8 cellular contexts compared by ENCODE assay signal in the genomic region with DNA sequence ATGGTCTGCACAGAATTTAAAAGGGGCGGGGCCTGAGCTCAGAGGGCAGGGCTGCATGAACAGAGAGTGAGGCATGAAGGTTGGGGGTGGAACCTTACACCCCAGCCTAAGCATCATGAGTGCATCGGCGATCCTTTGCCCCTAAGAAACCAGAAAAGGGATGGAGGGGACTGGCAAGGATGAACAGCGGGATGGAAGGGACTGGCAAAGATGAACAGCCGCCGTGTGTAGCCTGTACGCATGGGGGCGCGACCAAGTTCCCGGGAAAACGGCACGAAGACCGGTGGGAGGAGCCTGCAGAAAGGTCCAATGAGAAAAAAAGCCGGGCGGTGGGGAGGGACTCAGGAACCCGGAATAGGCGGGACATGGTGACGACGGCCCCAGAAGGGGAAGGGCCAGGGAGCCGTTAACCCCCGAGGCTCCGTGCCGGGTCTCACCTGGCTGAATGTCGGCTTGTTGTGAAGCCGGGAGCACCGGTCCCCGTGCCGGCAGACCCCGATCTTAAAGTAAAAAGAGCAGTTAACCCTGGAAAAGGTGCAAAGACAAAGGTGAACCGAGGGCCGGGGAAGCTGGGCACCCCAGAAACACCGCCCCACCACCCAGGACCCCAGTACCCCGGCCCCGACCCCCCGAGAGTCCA. TPM values are rescaled to one million over a fixed set of nuclear protein-coding genes. Genes with fewer than 3 reads are reported as not detected.
DNase-seq lines count a peak whose midpoint lies in the region; ATAC-seq and TF ChIP-seq lines count a peak whose summit lies in the region.

No MANE protein-coding gene starts in this region.

- no peaks in the 10 kb centered on the region for H4K20me1 ChIP-seq in Loucy (ENCODE audit: insufficient read depth, low read length, poor library complexity, severe bottlenecking)

- H3K4me3 ChIP-seq in CD8-positive, alpha-beta T cell (ENCODE audit: low read depth, low read length): peak overlapping the region; percentile 94
- H3K4me3 ChIP-seq in Loucy (ENCODE audit: low read length, poor library complexity, severe bottlenecking): peak overlapping the region; percentile 85
- peak overlapping the region; percentile 73 for H3K4me3 ChIP-seq in fibroblast of mammary gland (ENCODE audit: control insufficient read depth, low read depth, low read length)

- H3K4me1 Mint-ChIP-seq in CD8-positive, alpha-beta T cell (ENCODE audit: low read depth): peaks cover 63% of the 10 kb centered on the region
- peaks cover 43% of the 10 kb centered on the region for H3K4me1 Mint-ChIP-seq in activated T-helper 2 cell treated with anti-CD3 and anti-CD28 coated beads, Interferon-gamma antibody, Interleukin-2, Interleukin-4, amounts not matched to agents 10 μg/mL and 5 μg/mL and 100 μg/mL, durations not matched to agents 14 hours and 24 hours and 36 hours (ENCODE audit: low read depth)
- H3K4me1 Mint-ChIP-seq in natural killer cell: peaks cover 48 to 69% of the 10 kb centered on the region in 2 donors

- CTCF ChIA-PET in CD8-positive, alpha-beta T cell (lab: Charles Lee): interaction anchor here (1.1 kb wide), 1 partner anchor 10 kb away, joined by 4 read pairs; no protein-coding TSS in a partner anchor
- CTCF ChIA-PET in RWPE1 (lab: Yijun Ruan, JAX): interaction anchor here (0.6 kb wide), 1 partner anchor 50 kb away, joined by 3 read pairs; no protein-coding TSS in a partner anchor

- H3K4me2 ChIP-seq in Loucy (ENCODE audit: low read depth, low read length, poor library complexity, severe bottlenecking): peak overlapping the region; percentile 72

- H3K27ac ChIP-seq in CD8-positive, alpha-beta T cell (ENCODE audit: low read depth, low read length): peak overlapping the region; percentile 95
- peak overlapping the region; percentile 98 for H3K27ac ChIP-seq in RWPE1

- H3K36me3 Mint-ChIP-seq in CD8-positive, alpha-beta T cell: peaks cover 21% of the 10 kb centered on the region
- H3K36me3 Mint-ChIP-seq in activated T-helper 2 cell treated with anti-CD3 and anti-CD28 coated beads, Interferon-gamma antibody, Interleukin-2, Interleukin-4, amounts not matched to agents 10 μg/mL and 5 μg/mL and 100 μg/mL, durations not matched to agents 14 hours and 24 hours and 36 hours (ENCODE audit: low read depth): peaks cover 23% of the 10 kb centered on the region
- H3K36me3 Mint-ChIP-seq in natural killer cell: no peaks in the 10 kb centered on the region

- no peaks in the 10 kb centered on the region for H3K27me3 Mint-ChIP-seq in CD8-positive, alpha-beta T cell (ENCODE audit: low read depth)
- no peaks in the 10 kb centered on the region for H3K27me3 Mint-ChIP-seq in activated T-helper 2 cell treated with anti-CD3 and anti-CD28 coated beads, Interferon-gamma antibody, Interleukin-2, Interleukin-4, amounts not matched to agents 10 μg/mL and 5 μg/mL and 100 μg/mL, durations not matched to agents 14 hours and 24 hours and 36 hours (ENCODE audit: low read depth)
- no peaks in the 10 kb centered on the region for H3K27me3 Mint-ChIP-seq in natural killer cell (ENCODE audit: low read depth in 2 of 2)

- peak overlapping the region; percentile 100 for H3K27ac Mint-ChIP-seq in CD8-positive, alpha-beta T cell
- H3K27ac Mint-ChIP-seq in activated T-helper 2 cell treated with anti-CD3 and anti-CD28 coated beads, Interferon-gamma antibody, Interleukin-2, Interleukin-4, amounts not matched to agents 10 μg/mL and 5 μg/mL and 100 μg/mL, durations not matched to agents 14 hours and 24 hours and 36 hours: peak overlapping the region; percentile 99
- peak overlapping the region; percentile 96 to 99 for H3K27ac Mint-ChIP-seq in natural killer cell

- H2AFZ ChIP-seq in Loucy (ENCODE audit: low read length): peak overlapping the region; percentile 69

- no peaks in the 10 kb centered on the region for H3K27me3 ChIP-seq in CD8-positive, alpha-beta T cell (ENCODE audit: insufficient read depth, low read length)
- H3K27me3 ChIP-seq in Loucy (ENCODE audit: insufficient read depth, low read length, poor library complexity, severe bottlenecking): no peaks in the 10 kb centered on the region

- H3F3A ChIP-seq in Loucy (ENCODE audit: low read depth): no peaks in the 10 kb centered on the region

- POLR2A ChIA-PET in CD8-positive, alpha-beta T cell (lab: Charles Lee): interaction anchor here (0.9 to 2.6 kb wide), 8 partner anchors 8 to 97 kb away, joined by 3 to 14 read pairs (median 5); a partner anchor contains a TSS
- POLR2A ChIA-PET in RWPE1 (lab: Yijun Ruan, JAX; ENCODE audit: low non-redundant PET): interaction anchor here (0.6 kb wide), 2 partner anchors 78 to 127 kb away, joined by 4 read pairs; a partner anchor contains a TSS

- H3K79me2 ChIP-seq in Loucy (ENCODE audit: insufficient read depth, low read length): peaks cover 18% of the 10 kb centered on the region

- H3K4me3 Mint-ChIP-seq in CD8-positive, alpha-beta T cell: peak overlapping the region; percentile 96
- H3K4me3 Mint-ChIP-seq in activated T-helper 2 cell treated with anti-CD3 and anti-CD28 coated beads, Interferon-gamma antibody, Interleukin-2, Interleukin-4, amounts not matched to agents 10 μg/mL and 5 μg/mL and 100 μg/mL, durations not matched to agents 14 hours and 24 hours and 36 hours (ENCODE audit: low read depth): peak overlapping the region; percentile 95
- H3K4me3 Mint-ChIP-seq in natural killer cell: peak overlapping the region; percentile 99

- H3K9me3 Mint-ChIP-seq in CD8-positive, alpha-beta T cell: no peaks in the 10 kb centered on the region
- no peaks in the 10 kb centered on the region for H3K9me3 Mint-ChIP-seq in activated T-helper 2 cell treated with anti-CD3 and anti-CD28 coated beads, Interferon-gamma antibody, Interleukin-2, Interleukin-4, amounts not matched to agents 10 μg/mL and 5 μg/mL and 100 μg/mL, durations not matched to agents 14 hours and 24 hours and 36 hours
- H3K9me3 Mint-ChIP-seq in natural killer cell: no peaks in the 10 kb centered on the region

- peak; percentile 59 for ATAC-seq in CD8-positive, alpha-beta T cell
- peak; percentile 31 for ATAC-seq in GM21526 (IDR thresholded peaks at IDR 0.05; ENCODE audit: low FRiP score, unreplicated experiment)
- peak; percentile 60 to 78 (median 62) for ATAC-seq in natural killer cell

- peaks cover 60% of the 10 kb centered on the region for H3K4me1 ChIP-seq in CD8-positive, alpha-beta T cell (ENCODE audit: insufficient read depth, low read length)
- peaks cover 25% of the 10 kb centered on the region for H3K4me1 ChIP-seq in Loucy (ENCODE audit: insufficient read depth, low read length, poor library complexity, severe bottlenecking)

- TF ChIP-seq CTCF in CD8-positive, alpha-beta T cell (IDR thresholded peaks at IDR 0.05): no peak
- peak; percentile 48 for TF ChIP-seq CTCF in Loucy (conservative IDR thresholded peaks at IDR 0.05; ENCODE audit: low read length)
- peak; percentile 33 for TF ChIP-seq CTCF in RWPE1 (conservative IDR thresholded peaks at IDR 0.05; ENCODE audit: low read depth)
- peak; percentile 23 for TF ChIP-seq CTCF in fibroblast of mammary gland (conservative IDR thresholded peaks at IDR 0.05; ENCODE audit: control insufficient read depth, insufficient read depth, low read depth, low read length)
- TF ChIP-seq CTCF in natural killer cell (IDR thresholded peaks at IDR 0.05): no peak

- H3K36me3 ChIP-seq in CD8-positive, alpha-beta T cell (ENCODE audit: insufficient read depth, low read length): no peaks in the 10 kb centered on the region
- H3K36me3 ChIP-seq in Loucy (ENCODE audit: insufficient read depth, low read length): no peaks in the 10 kb centered on the region

- H3K9me2 ChIP-seq in Loucy (replicated peaks; ENCODE audit: low read depth, low read length): no peaks in the 10 kb centered on the region

- DNase-seq in CD8-positive, alpha-beta T cell: peak; percentile 83 to 96 (median 92)
- peak; percentile 92 for DNase-seq in RWPE1 (ENCODE audit: low spot score)
- DNase-seq in activated T-helper 2 cell treated with anti-CD3 and anti-CD28 coated beads, Interferon-gamma antibody, Interleukin-2, Interleukin-4, amounts not matched to agents 10 μg/mL and 5 μg/mL and 100 μg/mL, durations not matched to agents 14 hours and 24 hours and 36 hours (ENCODE audit: low spot score): peak; percentile 92
- peak; percentile 93 for DNase-seq in fibroblast of mammary gland (ENCODE audit: low read depth)
- peak; percentile 88 for DNase-seq in natural killer cell
- DNase-seq in stimulated activated naive CD4-positive, alpha-beta T cell (lab: John Stamatoyannopoulos, UW): peak; percentile 88 to 99 (median 93)

- intact Hi-C loops in CD8-positive, alpha-beta T cell (cut with DNase I, micrococcal nuclease): loop anchor here (1.0 to 10.0 kb wide), 12 partner anchors 28 to 1100 kb away; a partner anchor contains a TSS
- intact Hi-C loops in activated T-helper 2 cell treated with anti-CD3 and anti-CD28 coated beads, Interferon-gamma antibody, Interleukin-2, Interleukin-4, amounts not matched to agents 10 μg/mL and 5 μg/mL and 100 μg/mL, durations not matched to agents 14 hours and 24 hours and 36 hours (cut with micrococcal nuclease): loop anchor here (1.0 to 10.0 kb wide), 7 partner anchors 28 to 470 kb away; a partner anchor contains a TSS
- intact Hi-C loops in natural killer cell (cut with micrococcal nuclease): loop anchor here (1.0 to 10.0 kb wide), 6 partner anchors 28 to 372 kb away; a partner anchor contains a TSS

- H3K9me3 ChIP-seq in CD8-positive, alpha-beta T cell (ENCODE audit: low read length): no peaks in the 10 kb centered on the region
- H3K9me3 ChIP-seq in Loucy (ENCODE audit: insufficient read depth, low read depth, low read length): no peaks in the 10 kb centered on the region

- H3K9ac ChIP-seq in Loucy (ENCODE audit: low read depth, low read length, poor library complexity, severe bottlenecking): peak overlapping the region; percentile 92

RNA-seq across cellular contexts. Expression of a gene that starts 0.4 kb away (rescaled TPM):
- 10 to 100 TPM; 65.2 to 69.5 TPM for total RNA-seq in CD8-positive, alpha-beta T cell
- 27.4 and 30.8 TPM in 2 replicates for total RNA-seq in activated T-helper 2 cell treated with anti-CD3 and anti-CD28 coated beads, Interferon-gamma antibody, Interleukin-2, Interleukin-4, amounts not matched to agents 10 μg/mL and 5 μg/mL and 100 μg/mL, durations not matched to agents 14 hours and 24 hours and 36 hours
- total RNA-seq in natural killer cell: 10 to 100 TPM; 63.7 to 78.2 (median 73.0) TPM

RNA-seq across cellular contexts. Expression of a gene that starts 0.6 kb away (rescaled TPM):
- 10 to 100 TPM in 1 of 2 experiments, 1 to 10 TPM in 1; 9.4 to 11.1 TPM for total RNA-seq in CD8-positive, alpha-beta T cell
- 45.1 and 46.9 TPM in 2 replicates for total RNA-seq in activated T-helper 2 cell treated with anti-CD3 and anti-CD28 coated beads, Interferon-gamma antibody, Interleukin-2, Interleukin-4, amounts not matched to agents 10 μg/mL and 5 μg/mL and 100 μg/mL, durations not matched to agents 14 hours and 24 hours and 36 hours
- total RNA-seq in natural killer cell: 10 to 100 TPM; 38.5 to 45.0 (median 41.0) TPM

RNA-seq across cellular contexts. Expression of a gene that starts 2.6 kb away (rescaled TPM):
- total RNA-seq in CD8-positive, alpha-beta T cell: 10 to 100 TPM; 31.7 to 38.2 TPM
- 136 and 138 TPM in 2 replicates for total RNA-seq in activated T-helper 2 cell treated with anti-CD3 and anti-CD28 coated beads, Interferon-gamma antibody, Interleukin-2, Interleukin-4, amounts not matched to agents 10 μg/mL and 5 μg/mL and 100 μg/mL, durations not matched to agents 14 hours and 24 hours and 36 hours
- 10 to 100 TPM; 57.7 to 75.6 (median 69.6) TPM for total RNA-seq in natural killer cell

RNA-seq across cellular contexts. Expression of a gene that starts 3.6 kb away (rescaled TPM):
- 1 to 10 TPM; 5.5 to 9.3 TPM for total RNA-seq in CD8-positive, alpha-beta T cell
- total RNA-seq in activated T-helper 2 cell treated with anti-CD3 and anti-CD28 coated beads, Interferon-gamma antibody, Interleukin-2, Interleukin-4, amounts not matched to agents 10 μg/mL and 5 μg/mL and 100 μg/mL, durations not matched to agents 14 hours and 24 hours and 36 hours: 9.9 and 10.0 TPM in 2 replicates
- total RNA-seq in natural killer cell: 10 to 100 TPM; 16.7 to 22.1 (median 18.2) TPM

RNA-seq across cellular contexts. Expression of a gene that starts 12.0 kb away (rescaled TPM):
- not detected for total RNA-seq in CD8-positive, alpha-beta T cell
- total RNA-seq in activated T-helper 2 cell treated with anti-CD3 and anti-CD28 coated beads, Interferon-gamma antibody, Interleukin-2, Interleukin-4, amounts not matched to agents 10 μg/mL and 5 μg/mL and 100 μg/mL, durations not matched to agents 14 hours and 24 hours and 36 hours: 0.14 and 0.21 TPM in 2 replicates
- total RNA-seq in natural killer cell: not detected

Comparison
In these comparisons a context has a peak if more than half of its experiments do, and no peak if none do; other contexts are left out.
1. Peak in every context shown above with its lines: DNase-seq, ATAC-seq, H3K4me3 ChIP-seq and H3K27ac ChIP-seq.
2. CTCF ChIP-seq: peak in Loucy (single experiment), RWPE1 (single experiment) and fibroblast of mammary gland (single experiment); none in CD8-positive, alpha-beta T cell (single experiment) and natural killer cell (single experiment).